In genomic region chr19:18435848-18436631, GRCh38 we compare ENCODE assay signal across 12 cellular contexts. TPM values are rescaled to one million over a fixed set of nuclear protein-coding genes. Genes with fewer than 3 reads are reported as not detected.
DNase-seq lines count a peak whose midpoint lies in the region; ATAC-seq, FAIRE-seq and TF ChIP-seq lines count a peak whose summit lies in the region.
"Had no signal": no experiment of that assay in that cellular context is flagged by ENCODE, and none has a peak within 500 bp of the region (broad histone marks: within the 10 kb centered on the region; RNA-seq: fewer than 3 reads in every experiment).

No MANE protein-coding gene starts in this region.

- H3K9ac ChIP-seq in HepG2 (ENCODE audit: insufficient read depth, low read depth, low read length), result no peak overlapping the region

- TF ChIP-seq RAD21 in HepG2 (CRISPR knock-in tag; IDR thresholded peaks at IDR 0.05), result no peak

- no peak overlapping the region for H3K4me2 ChIP-seq in HepG2 (ENCODE audit: low read depth, low read length)

- H3K4me1 ChIP-seq in HepG2 (ENCODE audit: insufficient read depth, low read length) (peaks cover 30% of the 10 kb centered on the region), right lobe of liver (peaks cover 0 to 26% (median 6%) of the 10 kb centered on the region in 4 donors), pancreas (peaks cover 0 to 11% (median 0%) of the 10 kb centered on the region in 3 donors)

- no TSS peak for BruUV-seq in HepG2 (replicated peaks; lab: Mats Ljungman, UMichigan)

- H3K36me3 Mint-ChIP-seq in activated naive CD8-positive, alpha-beta T cell, result no peaks in the 10 kb centered on the region

- POLR2A ChIA-PET in HepG2 (lab: Yijun Ruan, JAX), result no interaction called here

- 95% methylated on average over 39 of the region's 44 CpGs for WGBS in HepG2 (ENCODE audit: low lambda C conversion rate)
- 64% methylated on average over 5 of the region's 44 CpGs for WGBS in right lobe of liver (ENCODE audit: insufficient coverage, low coverage, low lambda C conversion rate, missing lambda C conversion rate)
- 88 to 90% methylated on average over 44 of the region's 44 CpGs for WGBS in pancreas, 2 donors

- peak overlapping the region; percentile 61 for H3K27ac Mint-ChIP-seq in activated naive CD8-positive, alpha-beta T cell

- no peak overlapping the region for H2AFZ ChIP-seq in HepG2 (ENCODE audit: low read length)

- no peaks in the 10 kb centered on the region for H3K27me3 Mint-ChIP-seq in activated naive CD8-positive, alpha-beta T cell

- H3K36me3 ChIP-seq in HepG2 (replicated peaks in 1 of 2; ENCODE audit: control insufficient read depth in 1 of 2, insufficient read depth in 2 of 2, low read length in 2 of 2) (peaks cover 0 to 3% of the 10 kb centered on the region in 2 experiments; a peak in 1 of 5 replicates), right lobe of liver (no peaks in the 10 kb centered on the region), pancreas (no peaks in the 10 kb centered on the region)

- no peaks in the 10 kb centered on the region for H3K9me3 Mint-ChIP-seq in activated naive CD8-positive, alpha-beta T cell (ENCODE audit: low read depth)

- no peak for FAIRE-seq in HepG2 (lab: Jason Lieb, UNC)
- FAIRE-seq in pancreas (lab: Jason Lieb, UNC), result no peak

- 0 out of 4 replicates have a peak, but pooled peaks of 1 of the 2 experiments have one; percentile 16 for TF ChIP-seq POLR2A in HepG2 (IDR thresholded peaks at IDR 0.05; ENCODE audit: insufficient read depth in 1 of 2, low read depth in 2 of 2, low read length in 2 of 2)
- TF ChIP-seq POLR2A in right lobe of liver (IDR thresholded peaks at IDR 0.05), result no peak

- peak overlapping the region; percentile 78 for H3K4me3 Mint-ChIP-seq in activated naive CD8-positive, alpha-beta T cell

- in situ Hi-C loops in HepG2 (cut with HindIII; ENCODE audit: extremely low pct_ligation_motif_present, low pct_unique_long_range_greater_than_20kb), result no loop called here

- H3K4me3 ChIP-seq in HepG2 (replicated peaks in 1 of 3; ENCODE audit: insufficient read depth in 1 of 3, low read depth in 2 of 3, low read length in 3 of 3) (no peak overlapping the region), right lobe of liver (no peak overlapping the region), pancreas (peak overlapping the region in 1 of 4 donors; percentile 44)

- no peak for ATAC-seq in HepG2
- ATAC-seq in right lobe of liver, result no peak
- ATAC-seq in pancreas, result no peak
- no peak for ATAC-seq in HG03354 (IDR thresholded peaks at IDR 0.05; ENCODE audit: poor library complexity, severe bottlenecking, unreplicated experiment)
- ATAC-seq in HG02981 (IDR thresholded peaks at IDR 0.05; ENCODE audit: unreplicated experiment), result no peak

- no peaks in the 10 kb centered on the region for H3K9me3 ChIP-seq in HepG2 (ENCODE audit: low read length)
- no peaks in the 10 kb centered on the region for H3K9me3 ChIP-seq in right lobe of liver
- no peaks in the 10 kb centered on the region for H3K9me3 ChIP-seq in pancreas

- CTCF ChIA-PET in HepG2 (lab: Yijun Ruan, JAX; ENCODE audit: low intra/inter-chr PET ratio, low total read pairs), result no interaction called here

- H4K20me1 ChIP-seq in HepG2 (ENCODE audit: insufficient read depth, low read length), result peaks cover 6% of the 10 kb centered on the region; the same call in 1 of the 2 replicates

- intact Hi-C loops in HepG2 (cut with micrococcal nuclease; ENCODE audit: unreplicated experiment), result no loop called here
- intact Hi-C loops in right lobe of liver (cut with DNase I), result no loop called here
- intact Hi-C loops in pancreas (cut with DNase I), result no loop called here

- H3K27ac ChIP-seq in HepG2 (ENCODE audit: extremely low read length, insufficient read depth, low read length) (no peak overlapping the region), right lobe of liver (no peak overlapping the region), pancreas (peak overlapping the region in 1 of 4 donors; percentile 70)
- H3K27ac ChIP-seq: epithelial cell of prostate had no signal

- peaks cover 19% of the 10 kb centered on the region for H3K4me1 Mint-ChIP-seq in activated naive CD8-positive, alpha-beta T cell (ENCODE audit: low read depth)

- no peaks in the 10 kb centered on the region for H3K79me2 ChIP-seq in HepG2 (ENCODE audit: insufficient read depth, low read length)

- TF ChIP-seq CTCF in HepG2 (CRISPR knock-in tag; IDR thresholded peaks at IDR 0.05) (no peak), right lobe of liver (IDR thresholded peaks at IDR 0.05) (no peak), pancreas (IDR thresholded peaks at IDR 0.05) (no peak)

- H3K27me3 ChIP-seq in HepG2 (ENCODE audit: control insufficient read depth in 1 of 2, insufficient read depth in 2 of 2, low read length in 2 of 2) (no peaks in the 10 kb centered on the region), right lobe of liver (no peaks in the 10 kb centered on the region), pancreas (no peaks in the 10 kb centered on the region)

- DNase-seq in HepG2 (ENCODE audit: low spot score), result no peak
- DNase-seq in right lobe of liver, result no peak
- peak; percentile 48 for DNase-seq in left kidney (ENCODE audit: low read depth, low spot score)
- DNase-seq in pancreas, result no peak
- no peak for DNase-seq in NCI-H446 (lab: John Stamatoyannopoulos, UW)
- DNase-seq: MM.1S, PC-3 had no signal

- TF ChIP-seq EP300 in HepG2 (IDR thresholded peaks at IDR 0.05; ENCODE audit: low read depth in 2 of 2, low read length in 2 of 2), result no peak
- TF ChIP-seq EP300 in HepG2 (CRISPR knock-in tag; IDR thresholded peaks at IDR 0.05; ENCODE audit: borderline replicate concordance), result no peak

RNA-seq across cellular contexts. Expression of gene ISYNA1, which starts 1.9 kb away (rescaled TPM):
- total RNA-seq in HepG2 (2016; rRNA removed; fragmentation: Illumina TruSeq; extraction: Trizol) (29.4 and 48.5 TPM in 2 replicates), right lobe of liver (1 to 10 TPM; 6.5 to 8.3 (median 7.8) TPM), pancreas (10 to 100 TPM; 26.1 to 58.4 (median 44.7) TPM)
- 8.4 and 10.1 TPM in 2 replicates for total RNA-seq in HepG2 (2016; cell fraction: cytosol; rRNA removed; fragmentation: Illumina TruSeq; extraction: Trizol; ENCODE audit: low read depth)
- total RNA-seq in HepG2 (2016; cell fraction: insoluble cytoplasmic fraction; rRNA removed; fragmentation: Illumina TruSeq; extraction: Trizol), result 29.3 and 46.4 TPM in 2 replicates
- total RNA-seq in HepG2 (2016; cell fraction: membrane; rRNA removed; fragmentation: Illumina TruSeq; extraction: Trizol), result 16.0 and 18.7 TPM in 2 replicates
- 33.6 and 37.4 TPM in 2 replicates for total RNA-seq in HepG2 (2016; cell fraction: nucleus; rRNA removed; fragmentation: Illumina TruSeq; extraction: Trizol)
- polyA plus RNA-seq in HepG2 (2011; rRNA removed) (29.6 and 36.5 TPM in 2 replicates), pancreas (100 to 1,000 TPM; 187 to 309 TPM)
- polyA plus RNA-seq in HepG2 (2011; cell fraction: cytosol; rRNA removed), result 14.0 and 25.3 TPM in 2 replicates
- 246 and 367 TPM in 2 replicates for polyA plus RNA-seq in HepG2 (2011; cell fraction: nucleus; rRNA removed)
- polyA plus RNA-seq in HepG2 (2012), result 32.5 and 49.8 TPM in 2 replicates
- 16.0 and 16.5 TPM in 2 replicates for polyA plus RNA-seq in HepG2 (2016; cell fraction: cytosol; fragmentation: Illumina TruSeq; extraction: Trizol; ENCODE audit: low read depth)
- 44.6 and 57.4 TPM in 2 replicates for polyA plus RNA-seq in HepG2 (2016; cell fraction: insoluble cytoplasmic fraction; fragmentation: Illumina TruSeq; extraction: Trizol; ENCODE audit: low read depth)
- 18.1 and 22.4 TPM in 2 replicates for polyA plus RNA-seq in HepG2 (2016; cell fraction: membrane; fragmentation: Illumina TruSeq; extraction: Trizol; ENCODE audit: low read depth)
- polyA plus RNA-seq in HepG2 (2016; cell fraction: nucleus; fragmentation: Illumina TruSeq; extraction: Trizol; ENCODE audit: insufficient read depth, low read depth), result 103 and 119 TPM in 2 replicates
- 1.3 and 50.2 TPM in 2 replicates for polyA minus RNA-seq in HepG2 (2011; rRNA and poly(A)+ RNA removed; ENCODE audit: low replicate concordance)
- polyA minus RNA-seq in HepG2 (2011; cell fraction: cytosol; rRNA and poly(A)+ RNA removed), result 20.4 and 29.0 TPM in 2 replicates
- 13.3 and 14.3 TPM in 2 replicates for polyA minus RNA-seq in HepG2 (2011; cell fraction: nucleus; rRNA and poly(A)+ RNA removed)

RNA-seq across cellular contexts. Expression of gene SSBP4, which starts 16.8 kb away (rescaled TPM):
- total RNA-seq in HepG2 (2016; rRNA removed; fragmentation: Illumina TruSeq; extraction: Trizol), result 19.3 and 39.5 TPM in 2 replicates
- 95.2 and 104 TPM in 2 replicates for total RNA-seq in HepG2 (2016; cell fraction: cytosol; rRNA removed; fragmentation: Illumina TruSeq; extraction: Trizol; ENCODE audit: low read depth)
- 14.4 and 39.0 TPM in 2 replicates for total RNA-seq in HepG2 (2016; cell fraction: insoluble cytoplasmic fraction; rRNA removed; fragmentation: Illumina TruSeq; extraction: Trizol)
- 103 and 124 TPM in 2 replicates for total RNA-seq in HepG2 (2016; cell fraction: membrane; rRNA removed; fragmentation: Illumina TruSeq; extraction: Trizol)
- 26.9 and 35.1 TPM in 2 replicates for total RNA-seq in HepG2 (2016; cell fraction: nucleus; rRNA removed; fragmentation: Illumina TruSeq; extraction: Trizol)
- polyA plus RNA-seq in HepG2 (2011; rRNA removed), result 20.8 and 33.4 TPM in 2 replicates
- 11.6 and 28.6 TPM in 2 replicates for polyA plus RNA-seq in HepG2 (2011; cell fraction: cytosol; rRNA removed)
- 200 and 290 TPM in 2 replicates for polyA plus RNA-seq in HepG2 (2011; cell fraction: nucleus; rRNA removed)
- polyA plus RNA-seq in HepG2 (2012), result 18.2 and 31.6 TPM in 2 replicates
- 133 and 147 TPM in 2 replicates for polyA plus RNA-seq in HepG2 (2016; cell fraction: cytosol; fragmentation: Illumina TruSeq; extraction: Trizol; ENCODE audit: low read depth)
- polyA plus RNA-seq in HepG2 (2016; cell fraction: insoluble cytoplasmic fraction; fragmentation: Illumina TruSeq; extraction: Trizol; ENCODE audit: low read depth), result 34.3 and 41.3 TPM in 2 replicates
- 147 and 152 TPM in 2 replicates for polyA plus RNA-seq in HepG2 (2016; cell fraction: membrane; fragmentation: Illumina TruSeq; extraction: Trizol; ENCODE audit: low read depth)
- polyA plus RNA-seq in HepG2 (2016; cell fraction: nucleus; fragmentation: Illumina TruSeq; extraction: Trizol; ENCODE audit: insufficient read depth, low read depth), result 117 and 122 TPM in 2 replicates
- polyA minus RNA-seq in HepG2 (2011; rRNA and poly(A)+ RNA removed; ENCODE audit: low replicate concordance), result 10.3 and 12.3 TPM in 2 replicates
- 12.0 and 13.9 TPM in 2 replicates for polyA minus RNA-seq in HepG2 (2011; cell fraction: cytosol; rRNA and poly(A)+ RNA removed)
- polyA minus RNA-seq in HepG2 (2011; cell fraction: nucleus; rRNA and poly(A)+ RNA removed), result 20.1 and 21.6 TPM in 2 replicates
- total RNA-seq in right lobe of liver, result 10 to 100 TPM; 12.8 to 23.9 (median 15.9) TPM
- total RNA-seq in pancreas, result 10 to 100 TPM; 20.5 to 33.8 (median 23.7) TPM
- polyA plus RNA-seq in pancreas, result 100 to 1,000 TPM in 1 of 2 donors, 10 to 100 TPM in 1; 77.5 to 116 TPM

RNA-seq across cellular contexts. Expression of gene LRRC25, which starts 38.6 kb away (rescaled TPM):
- total RNA-seq in HepG2 (2016; rRNA removed; fragmentation: Illumina TruSeq; extraction: Trizol) (0.13 TPM in 1 of 2 replicates, not detected in the other), right lobe of liver (10 to 100 TPM in 1 of 6 experiments, 1 to 10 TPM in 5; 1.9 to 12.6 (median 3.2) TPM), pancreas (1 to 10 TPM in 3 of 6 donors, under 1 TPM in 3; 0.14 to 6.1 (median 1.2) TPM)
- 0.20 TPM in 1 of 2 replicates, not detected in the other for total RNA-seq in HepG2 (2016; cell fraction: cytosol; rRNA removed; fragmentation: Illumina TruSeq; extraction: Trizol; ENCODE audit: low read depth)
- 0.11 TPM in 1 of 2 replicates, not detected in the other for total RNA-seq in HepG2 (2016; cell fraction: insoluble cytoplasmic fraction; rRNA removed; fragmentation: Illumina TruSeq; extraction: Trizol)
- 0.17 and 0.19 TPM in 2 replicates for total RNA-seq in HepG2 (2016; cell fraction: membrane; rRNA removed; fragmentation: Illumina TruSeq; extraction: Trizol)
- total RNA-seq in HepG2 (2016; cell fraction: nucleus; rRNA removed; fragmentation: Illumina TruSeq; extraction: Trizol), result 0.25 TPM in 1 of 2 replicates, not detected in the other
- polyA plus RNA-seq in HepG2 (2011; rRNA removed) (0.53 and 0.85 TPM in 2 replicates), pancreas (1 to 10 TPM in 1 of 2 donors, under 1 TPM in 1; 0.85 to 1.0 TPM)
- polyA plus RNA-seq in HepG2 (2011; cell fraction: cytosol; rRNA removed), result 0.66 and 0.68 TPM in 2 replicates
- 0.16 and 0.35 TPM in 2 replicates for polyA plus RNA-seq in HepG2 (2011; cell fraction: nucleus; rRNA removed)
- polyA plus RNA-seq in HepG2 (2012), result 0.11 and 0.13 TPM in 2 replicates
- 0.05 TPM in 1 of 2 replicates, not detected in the other for polyA plus RNA-seq in HepG2 (2016; cell fraction: cytosol; fragmentation: Illumina TruSeq; extraction: Trizol; ENCODE audit: low read depth)
- 0.12 and 0.15 TPM in 2 replicates for polyA plus RNA-seq in HepG2 (2016; cell fraction: insoluble cytoplasmic fraction; fragmentation: Illumina TruSeq; extraction: Trizol; ENCODE audit: low read depth)
- polyA plus RNA-seq in HepG2 (2016; cell fraction: membrane; fragmentation: Illumina TruSeq; extraction: Trizol; ENCODE audit: low read depth), result 0.13 TPM in 1 of 2 replicates, not detected in the other
- not detected in 2 replicates for polyA plus RNA-seq in HepG2 (2016; cell fraction: nucleus; fragmentation: Illumina TruSeq; extraction: Trizol; ENCODE audit: insufficient read depth, low read depth)
- polyA minus RNA-seq in HepG2 (2011; rRNA and poly(A)+ RNA removed; ENCODE audit: low replicate concordance), result 0.60 TPM in 1 of 2 replicates, not detected in the other
- polyA minus RNA-seq in HepG2 (2011; cell fraction: cytosol; rRNA and poly(A)+ RNA removed), result 0.40 and 0.70 TPM in 2 replicates
- 0.25 TPM in 1 of 2 replicates, not detected in the other for polyA minus RNA-seq in HepG2 (2011; cell fraction: nucleus; rRNA and poly(A)+ RNA removed)
- total RNA-seq: lung microvascular endothelial cell, PC-3 had no signal

RNA-seq across cellular contexts. Expression of gene GDF15, which starts 50.1 kb away (rescaled TPM):
- total RNA-seq in HepG2 (2016; rRNA removed; fragmentation: Illumina TruSeq; extraction: Trizol), result 43.0 and 146 TPM in 2 replicates
- 42.0 and 45.2 TPM in 2 replicates for total RNA-seq in HepG2 (2016; cell fraction: cytosol; rRNA removed; fragmentation: Illumina TruSeq; extraction: Trizol; ENCODE audit: low read depth)
- total RNA-seq in HepG2 (2016; cell fraction: insoluble cytoplasmic fraction; rRNA removed; fragmentation: Illumina TruSeq; extraction: Trizol), result 37.4 and 148 TPM in 2 replicates
- total RNA-seq in HepG2 (2016; cell fraction: membrane; rRNA removed; fragmentation: Illumina TruSeq; extraction: Trizol), result 53.4 and 57.4 TPM in 2 replicates
- 112 and 139 TPM in 2 replicates for total RNA-seq in HepG2 (2016; cell fraction: nucleus; rRNA removed; fragmentation: Illumina TruSeq; extraction: Trizol)
- polyA plus RNA-seq in HepG2 (2011; rRNA removed), result 422 and 537 TPM in 2 replicates
- polyA plus RNA-seq in HepG2 (2011; cell fraction: cytosol; rRNA removed), result 539 and 794 TPM in 2 replicates
- 1,510 and 1,558 TPM in 2 replicates for polyA plus RNA-seq in HepG2 (2011; cell fraction: nucleus; rRNA removed)
- 229 and 758 TPM in 2 replicates for polyA plus RNA-seq in HepG2 (2012)
- 22.2 and 24.9 TPM in 2 replicates for polyA plus RNA-seq in HepG2 (2016; cell fraction: cytosol; fragmentation: Illumina TruSeq; extraction: Trizol; ENCODE audit: low read depth)
- polyA plus RNA-seq in HepG2 (2016; cell fraction: insoluble cytoplasmic fraction; fragmentation: Illumina TruSeq; extraction: Trizol; ENCODE audit: low read depth), result 49.2 and 57.0 TPM in 2 replicates
- polyA plus RNA-seq in HepG2 (2016; cell fraction: membrane; fragmentation: Illumina TruSeq; extraction: Trizol; ENCODE audit: low read depth), result 30.8 and 31.5 TPM in 2 replicates
- 315 and 334 TPM in 2 replicates for polyA plus RNA-seq in HepG2 (2016; cell fraction: nucleus; fragmentation: Illumina TruSeq; extraction: Trizol; ENCODE audit: insufficient read depth, low read depth)
- polyA minus RNA-seq in HepG2 (2011; rRNA and poly(A)+ RNA removed; ENCODE audit: low replicate concordance), result 4.5 and 440 TPM in 2 replicates
- polyA minus RNA-seq in HepG2 (2011; cell fraction: cytosol; rRNA and poly(A)+ RNA removed), result 366 and 433 TPM in 2 replicates
- 115 and 151 TPM in 2 replicates for polyA minus RNA-seq in HepG2 (2011; cell fraction: nucleus; rRNA and poly(A)+ RNA removed)
- 100 to 1,000 TPM in 2 of 6 experiments, 10 to 100 TPM in 2, 1 to 10 TPM in 1, under 1 TPM in 1; 0.88 to 160 (median 57.5) TPM for total RNA-seq in right lobe of liver
- total RNA-seq in pancreas, result 100 to 1,000 TPM in 2 of 6 donors, 10 to 100 TPM in 4; 33.3 to 277 (median 43.5) TPM
- 10 to 100 TPM; 28.1 to 57.7 TPM for polyA plus RNA-seq in pancreas
